Comparison of ENCODE assay signal across 29 cellular contexts in the genomic region with DNA sequence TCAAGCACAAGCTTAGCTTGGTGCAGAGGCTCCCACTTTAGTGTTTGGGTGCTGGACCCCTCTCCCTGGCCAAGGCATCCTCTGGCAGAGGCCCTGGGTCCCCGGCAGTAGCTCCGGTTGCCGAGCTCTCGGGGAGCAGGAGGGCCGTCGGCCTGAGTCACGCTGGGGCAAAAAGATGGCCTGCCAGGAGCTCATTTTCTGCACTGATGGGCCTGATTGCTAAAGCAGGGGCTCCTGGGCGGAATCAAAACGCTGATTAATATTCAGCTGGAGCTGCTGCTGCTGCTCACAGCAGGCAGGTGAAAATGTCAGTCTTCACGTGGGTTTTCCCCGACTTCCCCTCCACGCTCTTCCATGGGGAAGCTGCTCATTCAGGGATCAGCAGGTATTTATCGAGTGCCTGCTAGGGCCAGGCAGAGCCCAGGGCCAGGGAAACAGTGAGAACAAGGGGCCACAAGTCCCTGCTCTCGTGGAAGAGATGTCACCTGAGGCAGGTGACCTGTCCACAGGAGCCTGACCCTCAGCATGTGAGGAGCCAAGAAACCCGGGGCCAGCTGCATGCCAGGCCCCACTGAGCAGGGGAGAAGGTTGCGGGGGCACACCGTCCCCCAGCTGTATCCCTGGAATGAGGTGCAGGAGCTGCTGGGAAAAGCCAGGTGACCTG. TPM values are rescaled to one million over a fixed set of nuclear protein-coding genes. Genes with fewer than 3 reads are reported as not detected.
"Had no signal": no experiment of that assay in that cellular context is flagged by ENCODE, and none has a peak within 500 bp of the region (broad histone marks: within the 10 kb centered on the region; RNA-seq: fewer than 3 reads in every experiment).

No MANE protein-coding gene starts in this region.

- H3K9me3 Mint-ChIP-seq: mesothelial cell of epicardium; natural killer cell; nephron progenitor cell; stimulated activated effector memory CD8-positive, alpha-beta T cell treated with anti-CD3 and anti-CD28 coated beads, Interleukin-12 subunit alpha, Interleukin-12 subunit beta, amount 100 ng/mL, for 72 hours; stimulated activated naive CD8-positive, alpha-beta T cell treated with anti-CD3 and anti-CD28 coated beads, Interleukin-15, Interleukin-2, amounts not matched to agents 100 ng/mL and 50 ng/mL, for 24 hours had no signal

- H3K36me3 Mint-ChIP-seq: mesothelial cell of epicardium; naive B cell; natural killer cell; stimulated activated effector memory CD8-positive, alpha-beta T cell treated with anti-CD3 and anti-CD28 coated beads, Interleukin-12 subunit alpha, Interleukin-12 subunit beta, amount 100 ng/mL, for 72 hours had no signal

- H3K4me1 Mint-ChIP-seq: mesothelial cell of epicardium; natural killer cell; stimulated activated effector memory CD8-positive, alpha-beta T cell treated with anti-CD3 and anti-CD28 coated beads, Interleukin-12 subunit alpha, Interleukin-12 subunit beta, amount 100 ng/mL, for 72 hours had no signal

- H3K9me3 ChIP-seq: left lung, neutrophil, pancreas, prostate gland, sigmoid colon, spleen, suprapubic skin, thoracic aorta, tibial artery, upper lobe of right lung had no signal

- H3K27me3 ChIP-seq: neutrophil, pancreas, spleen, upper lobe of right lung had no signal

- H3K27ac ChIP-seq: left lung, neutrophil, pancreas, prostate gland, sigmoid colon, spleen, suprapubic skin, thoracic aorta, tibial artery, upper lobe of right lung had no signal

- H3K27ac Mint-ChIP-seq: mesothelial cell of epicardium; naive B cell; natural killer cell; nephron progenitor cell; stimulated activated effector memory CD8-positive, alpha-beta T cell treated with anti-CD3 and anti-CD28 coated beads, Interleukin-12 subunit alpha, Interleukin-12 subunit beta, amount 100 ng/mL, for 72 hours; stimulated activated naive CD8-positive, alpha-beta T cell treated with anti-CD3 and anti-CD28 coated beads, Interleukin-15, Interleukin-2, amounts not matched to agents 100 ng/mL and 50 ng/mL, for 24 hours had no signal

- H3K4me3 Mint-ChIP-seq: mesothelial cell of epicardium; naive B cell; natural killer cell; nephron progenitor cell; stimulated activated effector memory CD8-positive, alpha-beta T cell treated with anti-CD3 and anti-CD28 coated beads, Interleukin-12 subunit alpha, Interleukin-12 subunit beta, amount 100 ng/mL, for 72 hours; stimulated activated naive CD8-positive, alpha-beta T cell treated with anti-CD3 and anti-CD28 coated beads, Interleukin-15, Interleukin-2, amounts not matched to agents 100 ng/mL and 50 ng/mL, for 24 hours had no signal

- ATAC-seq: left cardiac atrium; left lung; natural killer cell; pancreas; right cardiac atrium; stimulated activated effector memory CD8-positive, alpha-beta T cell treated with anti-CD3 and anti-CD28 coated beads, Interleukin-12 subunit alpha, Interleukin-12 subunit beta, amount 100 ng/mL, for 72 hours; upper lobe of right lung had no signal

- DNase-seq: hippocampal formation; kidney glomerular epithelial cell; left cardiac atrium; mesendoderm; naive B cell; natural killer cell; nephron progenitor cell; pancreas; posterior cingulate gyrus; retina; sigmoid colon; small intestine; spleen; stimulated activated CD4-positive, alpha-beta T cell treated with anti-CD3 and anti-CD28 coated beads, Interleukin-4, amount 100 ng/mL, for 24 hours; stimulated activated naive CD4-positive, alpha-beta T cell; tibial artery; trophoblast cell; upper lobe of right lung had no signal

- H3K4me1 ChIP-seq: left lung, pancreas, prostate gland, sigmoid colon, suprapubic skin, tibial artery, upper lobe of right lung had no signal

- H3K4me3 ChIP-seq: left lung, lung, pancreas, prostate gland, sigmoid colon, spleen, suprapubic skin, thoracic aorta, tibial artery, upper lobe of right lung had no signal

- H3K27me3 Mint-ChIP-seq: stimulated activated naive CD8-positive, alpha-beta T cell treated with anti-CD3 and anti-CD28 coated beads, Interleukin-15, Interleukin-2, amounts not matched to agents 100 ng/mL and 50 ng/mL, for 24 hours had no signal

- H3K36me3 ChIP-seq: left lung, neutrophil, pancreas, prostate gland, sigmoid colon, spleen, suprapubic skin, thoracic aorta, tibial artery, upper lobe of right lung had no signal

RNA-seq across cellular contexts. Expression of a gene that starts 22.1 kb away (rescaled TPM):
- total RNA-seq: natural killer cell had no signal
- polyA plus RNA-seq: keratinocyte had no signal
